ENCODE assay signal across 11 cellular contexts in the genomic region with DNA sequence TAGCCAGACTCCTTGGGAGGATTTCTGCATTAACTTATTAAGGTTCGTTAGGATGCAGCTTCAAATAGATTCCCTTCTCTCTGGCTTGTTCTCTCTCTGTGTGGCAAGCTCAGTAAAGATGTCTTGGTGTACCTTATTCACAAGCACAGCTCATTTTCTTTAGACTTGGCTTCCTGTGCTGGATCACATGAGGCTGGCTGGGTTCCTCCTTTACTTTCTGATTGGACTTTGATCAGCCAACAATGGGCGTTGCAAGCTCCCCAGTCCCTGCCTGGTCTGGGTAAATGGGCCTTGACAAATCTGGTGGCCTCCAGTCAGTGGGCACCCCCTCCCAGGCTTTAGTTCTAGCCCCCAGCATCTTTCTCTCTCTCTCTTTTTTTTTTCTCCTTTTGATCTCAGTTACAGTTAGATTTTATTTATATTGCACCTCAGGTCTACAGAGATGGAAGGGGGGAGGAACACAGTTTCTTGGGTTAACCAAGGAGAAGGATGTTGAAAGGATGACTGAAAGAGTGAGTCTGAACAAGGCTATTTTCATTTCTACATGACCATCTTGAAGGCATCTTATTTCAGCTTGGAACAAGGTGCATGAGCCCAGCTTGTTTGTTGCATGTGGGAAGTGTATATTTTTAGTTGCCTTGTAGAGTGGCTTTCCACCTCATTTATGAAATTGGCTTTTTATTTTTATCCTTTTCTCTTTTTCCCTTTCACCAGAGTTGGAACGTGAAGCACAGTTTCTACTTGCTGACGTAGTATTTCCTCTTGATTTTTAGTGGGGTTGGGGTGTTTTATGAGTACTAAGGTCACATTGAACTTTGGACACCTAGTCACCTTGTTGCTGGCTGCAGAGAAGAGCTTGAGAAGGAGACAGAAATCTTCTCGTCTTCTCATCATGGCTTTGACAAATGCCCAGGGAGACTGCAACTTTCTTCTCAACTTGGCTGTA.
DNase-seq lines count a peak whose midpoint lies in the region; ATAC-seq and TF ChIP-seq lines count a peak whose summit lies in the region.
"Had no signal": no experiment of that assay in that cellular context is flagged by ENCODE, and none has a peak within 500 bp of the region (broad histone marks: within the 10 kb centered on the region; RNA-seq: fewer than 3 reads in every experiment).

No MANE protein-coding gene starts in this region.

- no peak overlapping the region for H3K9ac ChIP-seq in fibroblast of lung (ENCODE audit: insufficient read depth, low read length)

- no peaks in the 10 kb centered on the region for H3K27me3 Mint-ChIP-seq in nephron progenitor cell (ENCODE audit: low read depth, poor library complexity)
- H3K27me3 Mint-ChIP-seq in stimulated activated naive CD8-positive, alpha-beta T cell treated with anti-CD3 and anti-CD28 coated beads, Interleukin-15, amount 100 ng/mL, for 72 hours: no peaks in the 10 kb centered on the region

- peaks cover 51% of the 10 kb centered on the region for H3K36me3 Mint-ChIP-seq in nephron progenitor cell (ENCODE audit: low read depth)

- H3K79me2 ChIP-seq in fibroblast of lung (ENCODE audit: control insufficient read depth, insufficient read depth, low read length): no peaks in the 10 kb centered on the region

- DNase-seq in left ventricle myocardium inferior: no peak
- DNase-seq in left cardiac atrium: no peak
- DNase-seq in fibroblast of lung (ENCODE audit: low read depth in 2 of 2): peak in 1 of 2 donors; percentile 35
- no peak for DNase-seq in nephron progenitor cell
- DNase-seq in stimulated activated naive CD8-positive, alpha-beta T cell treated with anti-CD3 and anti-CD28 coated beads, Interleukin-15, amount 100 ng/mL, for 72 hours: no peak
- no peak for DNase-seq in KG1 (lab: John Stamatoyannopoulos, UW)
- DNase-seq: DMS 273 treated with DMSO at 0.1 percent for 48 hours; stimulated activated CD4-positive, alpha-beta T cell treated with anti-CD3 and anti-CD28 coated beads, Interleukin-1b, Interleukin-23, amount 100 ng/mL, for 48 hours; stimulated activated naive CD8-positive, alpha-beta T cell treated with anti-CD3 and anti-CD28 coated beads, Interleukin-15, Interleukin-2, amounts not matched to agents 100 U/mL and 50 U/mL, for 24 hours had no signal

- no peak for TF ChIP-seq CTCF in left ventricle myocardium inferior (IDR thresholded peaks at IDR 0.05; ENCODE audit: borderline replicate concordance)
- TF ChIP-seq CTCF in fibroblast of lung (conservative IDR thresholded peaks at IDR 0.05 in 1 of 2, IDR thresholded peaks at IDR 0.05 in 1 of 2; ENCODE audit: low read depth in 1 of 2, low read length in 2 of 2): no peak
- no peak for TF ChIP-seq CTCF in nephron progenitor cell (IDR thresholded peaks at IDR 0.05)

- no peaks in the 10 kb centered on the region for H3K9me3 ChIP-seq in left ventricle myocardium inferior (replicated peaks)
- H3K9me3 ChIP-seq in fibroblast of lung (ENCODE audit: control insufficient read depth, insufficient read depth, low read depth, low read length): no peaks in the 10 kb centered on the region

- no peaks in the 10 kb centered on the region for H3K27me3 ChIP-seq in left ventricle myocardium inferior (ENCODE audit: low read depth)
- H3K27me3 ChIP-seq in fibroblast of lung (ENCODE audit: control insufficient read depth, insufficient read depth, low read length): no peaks in the 10 kb centered on the region

- no peak overlapping the region for H3K4me2 ChIP-seq in fibroblast of lung (ENCODE audit: extremely low read depth, insufficient read depth, low read length)

- H3K36me3 ChIP-seq in left ventricle myocardium inferior: peaks cover 5% of the 10 kb centered on the region
- H3K36me3 ChIP-seq in fibroblast of lung (ENCODE audit: control insufficient read depth, insufficient read depth, low read length): no peaks in the 10 kb centered on the region

- H3K4me3 Mint-ChIP-seq in nephron progenitor cell: peak overlapping the region; percentile 62
- H3K4me3 Mint-ChIP-seq in stimulated activated naive CD8-positive, alpha-beta T cell treated with anti-CD3 and anti-CD28 coated beads, Interleukin-15, amount 100 ng/mL, for 72 hours: no peak overlapping the region

- H3K9me3 Mint-ChIP-seq in nephron progenitor cell: no peaks in the 10 kb centered on the region
- no peaks in the 10 kb centered on the region for H3K9me3 Mint-ChIP-seq in stimulated activated naive CD8-positive, alpha-beta T cell treated with anti-CD3 and anti-CD28 coated beads, Interleukin-15, amount 100 ng/mL, for 72 hours

- peaks cover 94% of the 10 kb centered on the region for H3K4me1 Mint-ChIP-seq in nephron progenitor cell
- H3K4me1 Mint-ChIP-seq in stimulated activated naive CD8-positive, alpha-beta T cell treated with anti-CD3 and anti-CD28 coated beads, Interleukin-15, amount 100 ng/mL, for 72 hours: no peaks in the 10 kb centered on the region

- H2AFZ ChIP-seq in fibroblast of lung (ENCODE audit: low read length): no peak overlapping the region

- intact Hi-C loops in left ventricle myocardium inferior (cut with micrococcal nuclease) (no loop called here), left cardiac atrium (cut with DNase I) (loop anchor here in 1 of 2 donors (5.0 kb wide), 1 partner anchor 151 kb away; no protein-coding TSS in a partner anchor)

- no peaks in the 10 kb centered on the region for H4K20me1 ChIP-seq in fibroblast of lung (ENCODE audit: control insufficient read depth, extremely low read depth, insufficient read depth, low read length)

- H3K27ac Mint-ChIP-seq in nephron progenitor cell: peak overlapping the region; percentile 93
- H3K27ac Mint-ChIP-seq in stimulated activated naive CD8-positive, alpha-beta T cell treated with anti-CD3 and anti-CD28 coated beads, Interleukin-15, amount 100 ng/mL, for 72 hours: no peak overlapping the region

- peak overlapping the region; percentile 93 for H3K27ac ChIP-seq in left ventricle myocardium inferior (replicated peaks)
- peak overlapping the region; percentile 89 for H3K27ac ChIP-seq in fibroblast of lung (ENCODE audit: insufficient read depth, low read length)

- H3K4me3 ChIP-seq in left ventricle myocardium inferior (no peak overlapping the region), fibroblast of lung (replicated peaks in 1 of 4; ENCODE audit: control extremely low read depth in 1 of 4, insufficient read depth in 1 of 4, low read depth in 3 of 4, low read length in 4 of 4) (no peak overlapping the region)

- H3K4me1 ChIP-seq in left ventricle myocardium inferior (peaks cover 99% of the 10 kb centered on the region), fibroblast of lung (ENCODE audit: control insufficient read depth, extremely low read depth, insufficient read depth, low read length) (peaks cover 18% of the 10 kb centered on the region)

- ATAC-seq in left cardiac atrium: no peak
- ATAC-seq in GM18868 (IDR thresholded peaks at IDR 0.05; ENCODE audit: unreplicated experiment): no peak
- ATAC-seq in stimulated activated naive CD8-positive, alpha-beta T cell treated with anti-CD3 and anti-CD28 coated beads, Interleukin-15, amount 100 ng/mL, for 72 hours: no peak
- no peak for ATAC-seq in HG03457 (IDR thresholded peaks at IDR 0.05; ENCODE audit: unreplicated experiment)
- ATAC-seq: stimulated activated naive CD8-positive, alpha-beta T cell treated with anti-CD3 and anti-CD28 coated beads, Interleukin-15, Interleukin-2, amounts not matched to agents 100 U/mL and 50 U/mL, for 24 hours had no signal
